In the genomic region with DNA sequence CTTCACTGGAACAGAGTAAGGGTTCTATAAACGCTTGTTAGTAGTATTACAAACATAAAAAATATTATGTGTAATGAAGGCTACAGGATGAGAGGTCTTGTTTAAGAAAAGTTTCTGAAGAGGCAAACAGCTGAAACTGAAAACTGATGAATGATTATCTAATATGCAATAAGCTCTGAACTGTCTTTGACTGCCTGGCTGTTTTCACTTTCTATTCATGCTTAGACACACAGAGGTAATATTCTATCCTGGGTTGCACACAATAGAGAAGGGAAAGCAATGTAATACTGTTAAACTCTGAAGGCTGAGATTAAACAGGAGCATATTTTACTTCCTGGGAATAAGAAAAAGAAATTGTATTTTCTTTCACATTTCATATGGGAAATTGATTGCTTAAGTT, we compare ENCODE assay signal across 14 cellular contexts.
A peak's percentile ranks its signal among the peaks of the same experiment; 100 is the strongest.
DNase-seq lines count a peak whose midpoint lies in the region; ATAC-seq and TF ChIP-seq lines count a peak whose summit lies in the region.
"Had no signal": no experiment of that assay in that cellular context is flagged by ENCODE, and none has a peak within 500 bp of the region (broad histone marks: within the 10 kb centered on the region; RNA-seq: fewer than 3 reads in every experiment).

No MANE protein-coding gene starts in this region.

- ATAC-seq in GM19324 (IDR thresholded peaks at IDR 0.05; ENCODE audit: low FRiP score, unreplicated experiment), result peak; percentile 96
- peak; percentile 93 for ATAC-seq in HG02588 (IDR thresholded peaks at IDR 0.05; ENCODE audit: unreplicated experiment)
- ATAC-seq in HG03175 (IDR thresholded peaks at IDR 0.05; ENCODE audit: unreplicated experiment), result peak; percentile 96
- ATAC-seq: gastrocnemius medialis, left lung had no signal

- intact Hi-C loops in colonic mucosa (cut with DNase I), result no loop called here

- DNase-seq in GM10248 (ENCODE audit: extremely low spot score) (peak; percentile 50), NCI-H2227 (lab: John Stamatoyannopoulos, UW; ENCODE audit: unreplicated experiment) (no peak), colonic mucosa (no peak), activated T-cell treated with anti-CD3 and anti-CD28 coated beads for 4 hours (no peak)
- no peak for DNase-seq in stimulated activated CD4-positive, alpha-beta T cell treated with anti-CD3 and anti-CD28 coated beads, Interleukin-1b, Interleukin-23, amount 100 ng/mL, for 48 hours
- DNase-seq: activated naive CD8-positive, alpha-beta T cell treated with anti-CD3 and anti-CD28 coated beads, Interleukin-2, amount 10 ng/mL, durations not matched to agents 7 days and 5 days; dermis blood vessel endothelial cell; gastrocnemius medialis; left lung; NCI-H1436; stimulated activated CD4-positive, alpha-beta T cell treated with anti-CD3 and anti-CD28 coated beads, Interleukin-12 subunit alpha, Interleukin-12 subunit beta, amount 100 ng/mL, for 4 hours had no signal

- no peak for TF ChIP-seq CTCF in GM10248 (IDR thresholded peaks at IDR 0.05; ENCODE audit: control extremely low read depth, extremely low read depth, low read depth, missing control alignments)
- TF ChIP-seq CTCF in colonic mucosa (IDR thresholded peaks at IDR 0.05), result no peak

- H3K9ac ChIP-seq in colonic mucosa (ENCODE audit: low read depth in 2 of 2, low read length in 2 of 2), result no peak overlapping the region

- H3K4me1 ChIP-seq in colonic mucosa, result peaks cover 3% of the 10 kb centered on the region
- H3K4me1 ChIP-seq: gastrocnemius medialis, left lung had no signal

- H3K4me3 ChIP-seq in colonic mucosa, result no peak overlapping the region
- H3K4me3 ChIP-seq: gastrocnemius medialis, left lung had no signal

- no peaks in the 10 kb centered on the region for H3K9me3 ChIP-seq in colonic mucosa
- H3K9me3 ChIP-seq: gastrocnemius medialis, left lung had no signal

- CTCF ChIA-PET in GM10248 (lab: Yijun Ruan, JAX), result interaction anchor here (1.7 to 3.1 kb wide), 2 partner anchors 9 to 106 kb away, joined by 3 to 10 read pairs; no protein-coding TSS in a partner anchor

- POLR2A ChIA-PET in GM10248 (lab: Yijun Ruan, JAX), result no interaction called here

- no peak overlapping the region for H3K27ac ChIP-seq in colonic mucosa
- H3K27ac ChIP-seq: gastrocnemius medialis, left lung had no signal

- H3K27me3 ChIP-seq in colonic mucosa, result no peaks in the 10 kb centered on the region
- H3K27me3 ChIP-seq: gastrocnemius medialis, left lung had no signal

- H3K36me3 ChIP-seq in colonic mucosa, result no peaks in the 10 kb centered on the region
- H3K36me3 ChIP-seq: gastrocnemius medialis, left lung had no signal
